1 cellular context compared by ENCODE assay signal in the genomic region with DNA sequence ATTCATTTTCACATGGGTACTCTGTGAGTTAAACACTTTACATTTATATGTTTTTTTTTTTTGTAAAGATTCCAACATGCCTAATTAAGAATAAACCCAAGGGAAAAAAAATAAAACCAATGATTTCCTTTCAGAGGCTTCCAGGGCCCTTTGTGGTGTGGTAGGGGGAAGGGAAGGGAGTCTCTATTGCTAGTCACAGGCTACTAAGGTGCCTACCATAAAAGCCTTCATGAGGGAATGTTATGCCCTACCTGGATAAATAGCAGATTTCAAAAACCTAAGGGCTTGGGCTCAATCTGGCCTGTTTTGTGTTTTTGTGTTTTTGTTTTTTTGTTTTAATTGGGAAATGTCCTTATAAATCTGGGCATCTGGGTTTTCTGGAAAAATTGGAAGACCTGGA.
TF ChIP-seq lines count a peak whose summit lies in the region.

No MANE protein-coding gene starts in this region.

TF ChIP-seq in K562, 482 proteins besides CTCF, POLR2A, EP300 and RAD21:
- TF ChIP-seq, protein P1, sequence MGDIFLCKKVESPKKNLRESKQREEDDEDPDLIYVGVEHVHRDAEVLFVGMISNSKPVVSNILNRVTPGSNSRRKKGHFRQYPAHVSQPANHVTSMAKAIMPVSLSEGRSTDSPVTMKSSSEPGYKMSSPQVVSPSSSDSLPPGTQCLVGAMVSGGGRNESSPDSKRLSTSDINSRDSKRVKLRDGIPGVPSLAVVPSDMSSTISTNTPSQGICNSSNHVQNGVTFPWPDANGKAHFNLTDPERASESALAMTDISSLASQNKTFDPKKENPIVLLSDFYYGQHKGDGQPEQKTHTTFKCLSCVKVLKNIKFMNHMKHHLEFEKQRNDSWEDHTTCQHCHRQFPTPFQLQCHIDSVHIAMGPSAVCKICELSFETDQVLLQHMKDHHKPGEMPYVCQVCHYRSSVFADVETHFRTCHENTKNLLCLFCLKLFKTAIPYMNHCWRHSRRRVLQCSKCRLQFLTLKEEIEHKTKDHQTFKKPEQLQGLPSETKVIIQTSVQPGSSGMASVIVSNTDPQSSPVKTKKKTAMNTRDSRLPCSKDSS (IDR thresholded peaks at IDR 0.05; ENCODE audit: low read depth, partially characterized antibody) = no peak
- TF ChIP-seq, protein P2, sequence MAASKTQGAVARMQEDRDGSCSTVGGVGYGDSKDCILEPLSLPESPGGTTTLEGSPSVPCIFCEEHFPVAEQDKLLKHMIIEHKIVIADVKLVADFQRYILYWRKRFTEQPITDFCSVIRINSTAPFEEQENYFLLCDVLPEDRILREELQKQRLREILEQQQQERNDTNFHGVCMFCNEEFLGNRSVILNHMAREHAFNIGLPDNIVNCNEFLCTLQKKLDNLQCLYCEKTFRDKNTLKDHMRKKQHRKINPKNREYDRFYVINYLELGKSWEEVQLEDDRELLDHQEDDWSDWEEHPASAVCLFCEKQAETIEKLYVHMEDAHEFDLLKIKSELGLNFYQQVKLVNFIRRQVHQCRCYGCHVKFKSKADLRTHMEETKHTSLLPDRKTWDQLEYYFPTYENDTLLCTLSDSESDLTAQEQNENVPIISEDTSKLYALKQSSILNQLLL (CRISPR knock-in tag; IDR thresholded peaks at IDR 0.05; ENCODE audit: borderline replicate concordance) = no peak
- TF ChIP-seq ZNF583 (CRISPR knock-in tag; IDR thresholded peaks at IDR 0.05) (no peak), MECOM (CRISPR knock-in tag; IDR thresholded peaks at IDR 0.05) (no peak), BMI1 (IDR thresholded peaks at IDR 0.05; ENCODE audit: low read length) (no peak)
- TF ChIP-seq, protein P3, sequence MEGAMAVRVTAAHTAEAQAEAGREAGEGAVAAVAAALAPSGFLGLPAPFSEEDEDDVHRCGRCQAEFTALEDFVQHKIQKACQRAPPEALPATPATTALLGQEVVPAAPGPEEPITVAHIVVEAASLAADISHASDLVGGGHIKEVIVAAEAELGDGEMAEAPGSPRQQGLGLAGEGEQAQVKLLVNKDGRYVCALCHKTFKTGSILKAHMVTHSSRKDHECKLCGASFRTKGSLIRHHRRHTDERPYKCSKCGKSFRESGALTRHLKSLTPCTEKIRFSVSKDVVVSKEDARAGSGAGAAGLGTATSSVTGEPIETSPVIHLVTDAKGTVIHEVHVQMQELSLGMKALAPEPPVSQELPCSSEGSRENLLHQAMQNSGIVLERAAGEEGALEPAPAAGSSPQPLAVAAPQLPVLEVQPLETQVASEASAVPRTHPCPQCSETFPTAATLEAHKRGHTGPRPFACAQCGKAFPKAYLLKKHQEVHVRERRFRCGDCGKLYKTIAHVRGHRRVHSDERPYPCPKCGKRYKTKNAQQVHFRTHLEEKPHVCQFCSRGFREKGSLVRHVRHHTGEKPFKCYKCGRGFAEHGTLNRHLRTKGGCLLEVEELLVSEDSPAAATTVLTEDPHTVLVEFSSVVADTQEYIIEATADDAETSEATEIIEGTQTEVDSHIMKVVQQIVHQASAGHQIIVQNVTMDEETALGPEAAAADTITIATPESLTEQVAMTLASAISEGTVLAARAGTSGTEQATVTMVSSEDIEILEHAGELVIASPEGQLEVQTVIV (CRISPR knock-in tag; IDR thresholded peaks at IDR 0.05; ENCODE audit: borderline replicate concordance) = no peak
